8 cellular contexts compared by ENCODE assay signal in the genomic region with DNA sequence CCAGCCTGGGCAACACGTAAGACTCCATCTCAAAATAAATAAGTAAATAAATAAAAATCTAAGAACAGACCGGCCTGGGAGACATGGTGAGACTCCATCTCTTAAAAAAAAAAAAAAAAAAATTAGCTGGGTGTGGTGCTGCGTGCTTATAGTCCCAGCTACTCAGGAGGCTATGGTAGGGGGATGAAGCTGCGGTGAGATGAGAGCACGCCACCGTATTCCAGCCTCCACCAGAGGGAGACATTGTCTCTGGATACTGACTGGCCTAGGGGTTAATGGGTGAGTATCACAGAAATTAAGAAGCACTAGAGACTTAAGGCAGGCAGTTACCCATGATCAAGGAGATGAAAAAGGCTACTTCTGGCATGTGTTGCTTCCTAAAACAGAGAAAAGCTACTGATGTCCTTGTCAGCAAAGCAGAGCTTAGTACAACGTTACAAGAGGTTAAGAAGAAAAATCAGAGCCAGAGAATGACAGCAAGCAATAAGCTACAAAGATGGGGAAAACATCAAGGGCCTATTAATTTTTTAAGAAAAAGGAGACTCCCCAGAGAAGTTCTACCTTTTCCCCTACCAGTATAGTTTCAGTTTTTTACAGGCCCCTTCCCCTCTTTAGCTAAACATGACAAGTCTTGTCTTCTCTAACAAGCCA. TPM values are rescaled to one million over a fixed set of nuclear protein-coding genes. Genes with fewer than 3 reads are reported as not detected.
DNase-seq lines count a peak whose midpoint lies in the region; ATAC-seq and TF ChIP-seq lines count a peak whose summit lies in the region.

No MANE protein-coding gene starts in this region.

- no peak overlapping the region for H3K4me3 ChIP-seq in CD4-positive, alpha-beta memory T cell (ENCODE audit: low read length in 2 of 2)
- H3K4me3 ChIP-seq in adrenal gland (no peak overlapping the region), right cardiac atrium (ENCODE audit: low read length) (no peak overlapping the region), sigmoid colon (no peak overlapping the region)

- peak; percentile 80 for ATAC-seq in GM21723 (IDR thresholded peaks at IDR 0.05; ENCODE audit: unreplicated experiment)
- ATAC-seq in right cardiac atrium: peak; percentile 94
- no peak for ATAC-seq in HG02840 (IDR thresholded peaks at IDR 0.05; ENCODE audit: low FRiP score, unreplicated experiment)

- peaks cover 57% of the 10 kb centered on the region for H3K36me3 ChIP-seq in CD4-positive, alpha-beta memory T cell (ENCODE audit: insufficient read depth, low read length)
- H3K36me3 ChIP-seq in adrenal gland (replicated peaks in 1 of 2) (peaks cover 0 to 58% of the 10 kb centered on the region in 2 donors), sigmoid colon (peaks cover 0 to 81% (median 32%) of the 10 kb centered on the region in 4 donors)

- peaks cover 24 to 32% (median 28%) of the 10 kb centered on the region in 4 donors for H3K4me1 Mint-ChIP-seq in CD4-positive, alpha-beta memory T cell

- H3K4me1 ChIP-seq in CD4-positive, alpha-beta memory T cell (ENCODE audit: insufficient read depth, low read length): peaks cover 38% of the 10 kb centered on the region
- H3K4me1 ChIP-seq in adrenal gland (replicated peaks in 1 of 2) (no peaks in the 10 kb centered on the region), right cardiac atrium (ENCODE audit: control insufficient read depth, insufficient read depth, low read length) (no peaks in the 10 kb centered on the region), sigmoid colon (no peaks in the 10 kb centered on the region)

- POLR2A ChIA-PET in CD4-positive, alpha-beta memory T cell (lab: Charles Lee; ENCODE audit: partially characterized antibody): interaction anchor here (0.7 to 5.2 kb wide), 7 partner anchors 39 to 124 kb away, joined by 3 to 35 read pairs (median 4); no protein-coding TSS in a partner anchor

- no peaks in the 10 kb centered on the region for H3K9me3 Mint-ChIP-seq in CD4-positive, alpha-beta memory T cell

- TF ChIP-seq EP300 in sigmoid colon (IDR thresholded peaks at IDR 0.05): no peak

- peaks cover 33 to 64% of the 10 kb centered on the region in 2 donors for H3K36me3 Mint-ChIP-seq in CD4-positive, alpha-beta memory T cell

- no peaks in the 10 kb centered on the region for H3K27me3 ChIP-seq in CD4-positive, alpha-beta memory T cell (ENCODE audit: insufficient read depth, low read length)
- H3K27me3 ChIP-seq in adrenal gland (no peaks in the 10 kb centered on the region), right cardiac atrium (ENCODE audit: control insufficient read depth, insufficient read depth) (no peaks in the 10 kb centered on the region), sigmoid colon (no peaks in the 10 kb centered on the region)

- H3K4me3 Mint-ChIP-seq in CD4-positive, alpha-beta memory T cell: peak overlapping the region in 1 of 8 donors; percentile 16

- H3K27ac ChIP-seq in CD4-positive, alpha-beta memory T cell (ENCODE audit: low read depth, low read length): no peak overlapping the region
- H3K27ac ChIP-seq in adrenal gland: no peak overlapping the region
- H3K27ac ChIP-seq in right cardiac atrium (ENCODE audit: low read length): no peak overlapping the region
- H3K27ac ChIP-seq in sigmoid colon: no peak overlapping the region

- WGBS in adrenal gland, 4 donors: 43 to 48% (median 45%) methylated on average over 7 of the region's 7 CpGs
- 40% methylated on average over 7 of the region's 7 CpGs for WGBS in right cardiac atrium
- 29 to 36% methylated on average over 7 of the region's 7 CpGs for WGBS in sigmoid colon, 2 donors

- TF ChIP-seq CTCF in adrenal gland (IDR thresholded peaks at IDR 0.05) (peak; percentile 68 to 90 (median 80)), sigmoid colon (IDR thresholded peaks at IDR 0.05) (peak; percentile 50 to 79 (median 73))

- H3K27me3 Mint-ChIP-seq in CD4-positive, alpha-beta memory T cell: no peaks in the 10 kb centered on the region

- H3K9me3 ChIP-seq in CD4-positive, alpha-beta memory T cell (ENCODE audit: control insufficient read depth in 1 of 2, low read length in 2 of 2): no peaks in the 10 kb centered on the region
- H3K9me3 ChIP-seq in adrenal gland (replicated peaks in 1 of 3) (no peaks in the 10 kb centered on the region), right cardiac atrium (ENCODE audit: control insufficient read depth, low read length) (no peaks in the 10 kb centered on the region), sigmoid colon (no peaks in the 10 kb centered on the region)

- DNase-seq in CD4-positive, alpha-beta memory T cell: peak; percentile 76 to 80 (median 78)
- DNase-seq in NCI-H1105 (lab: John Stamatoyannopoulos, UW) (peak; percentile 64), T follicular helper cell (ENCODE audit: low read depth) (peak; percentile 58), adrenal gland (peak; percentile 53 to 79 (median 65)), right cardiac atrium (peak; percentile 42 to 62 (median 60)), sigmoid colon (no peak)

- no peak for TF ChIP-seq POLR2A in adrenal gland (IDR thresholded peaks at IDR 0.05)
- TF ChIP-seq POLR2A in sigmoid colon (IDR thresholded peaks at IDR 0.05): no peak

- intact Hi-C loops in CD4-positive, alpha-beta memory T cell (cut with micrococcal nuclease): loop anchor here (1.0 kb wide), 3 partner anchors 106 to 123 kb away; no protein-coding TSS in a partner anchor
- intact Hi-C loops in adrenal gland (cut with DNase I): loop anchor here (5.0 kb wide), 1 partner anchor 124 kb away; no protein-coding TSS in a partner anchor
- intact Hi-C loops in right cardiac atrium (cut with DNase I): loop anchor here in 3 of 4 donors (2.0 to 10.0 kb wide), 3 partner anchors 123 to 421 kb away; no protein-coding TSS in a partner anchor
- intact Hi-C loops in sigmoid colon (cut with DNase I): loop anchor here (1.0 to 5.0 kb wide), 2 partner anchors 123 to 454 kb away; no protein-coding TSS in a partner anchor

- CTCF ChIA-PET in CD4-positive, alpha-beta memory T cell (lab: Charles Lee; ENCODE audit: partially characterized antibody): interaction anchor here (0.7 to 15.1 kb wide), 47 partner anchors 9 to 449 kb away, joined by 3 to 569 read pairs (median 4); partner anchors contain the start of gene DYNLT2B

- peak overlapping the region; percentile 58 to 93 (median 78) for H3K27ac Mint-ChIP-seq in CD4-positive, alpha-beta memory T cell

RNA-seq across cellular contexts. Expression of gene TFRC, which starts 8.6 kb away (rescaled TPM):
- 10 to 100 TPM; 63.2 to 73.1 TPM for total RNA-seq in CD4-positive, alpha-beta memory T cell
- polyA plus RNA-seq in CD4-positive, alpha-beta memory T cell: 10 to 100 TPM; 21.7 to 38.3 TPM
- total RNA-seq in adrenal gland (100 to 1,000 TPM in 1 of 8 donors, 10 to 100 TPM in 7; 22.7 to 414 (median 60.8) TPM), right cardiac atrium (100 to 1,000 TPM in 1 of 4 donors, 10 to 100 TPM in 3; 64.1 to 199 (median 91.4) TPM), sigmoid colon (10 to 100 TPM; 48.2 to 58.8 (median 52.1) TPM)
- polyA plus RNA-seq in adrenal gland (100 to 1,000 TPM in 1 of 3 donors, 1 to 10 TPM in 2; 7.3 to 195 (median 8.5) TPM), right cardiac atrium (23.4 TPM), sigmoid colon (10 to 100 TPM; 11.4 to 85.1 (median 43.0) TPM)
